In genomic region chr2:140288726-140289125, GRCh38 we compare ENCODE assay signal across 10 cellular contexts.
"Had no signal": no experiment of that assay in that cellular context is flagged by ENCODE, and none has a peak within 500 bp of the region (broad histone marks: within the 10 kb centered on the region; RNA-seq: fewer than 3 reads in every experiment).

No MANE protein-coding gene starts in this region.

- FAIRE-seq: H1, H54, HTR-8/SVneo had no signal

- H3K4me2 ChIP-seq: GM23338, KMS-11 had no signal

- H3K4me3 ChIP-seq: GM23338 had no signal

- H3K4me1 Mint-ChIP-seq: H9 had no signal

- ATAC-seq: GM23338 had no signal

- H3K9me3 Mint-ChIP-seq: GM23338, H9 had no signal

- H3K9ac ChIP-seq: KMS-11 had no signal

- H3K36me3 Mint-ChIP-seq: IgD-negative memory B cell had no signal

- H3K27ac Mint-ChIP-seq: GM23338, H9, HFFc6, IgD-negative memory B cell had no signal

- DNase-seq: H9, HCEC 1CT, HFFc6, KBM-7 had no signal

- H3K4me3 Mint-ChIP-seq: GM23338, H9, HFFc6, IgD-negative memory B cell had no signal

- H2AFZ ChIP-seq: GM23338 had no signal

- H3K27me3 Mint-ChIP-seq: IgD-negative memory B cell had no signal

- H3K27ac ChIP-seq: KMS-11 had no signal
